1 cellular context compared by ENCODE assay signal in the genomic region with DNA sequence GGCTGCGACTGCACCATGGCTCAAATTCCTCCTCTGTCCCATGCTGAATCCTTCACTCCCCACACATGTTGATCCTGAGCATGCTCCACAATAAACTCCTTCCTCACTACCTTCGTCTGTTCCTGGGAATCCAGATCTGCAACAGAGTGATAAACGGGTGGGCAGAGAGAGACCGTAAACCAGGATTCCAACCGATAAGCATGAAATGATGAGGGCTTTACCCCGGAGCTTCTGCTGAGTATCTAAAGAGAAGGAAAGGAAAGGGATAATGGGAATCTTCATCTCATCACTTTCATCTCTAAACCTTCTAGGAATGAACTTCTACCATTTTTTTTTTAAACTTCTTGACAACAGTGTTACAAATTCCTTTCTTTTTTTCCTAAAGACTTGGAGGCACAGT.
TF ChIP-seq lines count a peak whose summit lies in the region.

No MANE protein-coding gene starts in this region.

TF ChIP-seq in IMR-90, 13 proteins besides CTCF, POLR2A, EP300 and RAD21:
- TF ChIP-seq CHD1 (IDR thresholded peaks at IDR 0.05; ENCODE audit: low read depth, low read length) (no peak), CEBPB (IDR thresholded peaks at IDR 0.05; ENCODE audit: low read depth, low read length) (no peak), BHLHE40 (IDR thresholded peaks at IDR 0.05; ENCODE audit: low read depth, low read length) (no peak)
TF ChIP-seq in IMR-90: peak in this region for 0.
